19 cellular contexts compared by ENCODE assay signal in the genomic region with DNA sequence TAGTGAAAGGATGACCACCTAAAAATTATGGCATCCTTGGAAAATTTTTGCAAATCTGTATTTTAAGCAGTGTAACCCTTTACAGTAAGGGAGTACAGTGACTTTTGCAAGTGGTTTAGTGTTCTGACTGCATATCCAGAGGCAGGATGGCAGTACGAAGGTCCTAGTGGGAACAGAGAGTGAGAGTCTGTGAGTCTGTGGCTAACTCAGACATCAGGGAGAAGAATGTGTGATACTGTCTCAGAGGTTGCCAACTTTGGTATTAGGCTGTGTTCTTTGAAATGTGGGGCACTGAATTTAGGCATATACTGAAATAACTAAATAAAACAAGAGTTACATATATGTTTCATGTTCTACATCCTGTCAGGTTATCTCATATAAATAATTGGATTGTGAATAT.
A peak's percentile ranks its signal among the peaks of the same experiment; 100 is the strongest.
DNase-seq lines count a peak whose midpoint lies in the region; ATAC-seq, FAIRE-seq and TF ChIP-seq lines count a peak whose summit lies in the region.
"Had no signal": no experiment of that assay in that cellular context is flagged by ENCODE, and none has a peak within 500 bp of the region (broad histone marks: within the 10 kb centered on the region; RNA-seq: fewer than 3 reads in every experiment).

No MANE protein-coding gene starts in this region.

- peaks cover 2% of the 10 kb centered on the region for H3K9me3 Mint-ChIP-seq in stimulated activated memory B cell treated with anti-CD40 and anti-IgM and Interleukin-4, amounts not matched to agents 10 μg/mL and 1 μg/mL and 100 μg/mL, for 72 hours

- TF ChIP-seq CTCF in RWPE1 (conservative IDR thresholded peaks at IDR 0.05; ENCODE audit: low read depth): no peak

- H3K4me1 Mint-ChIP-seq in stimulated activated memory B cell treated with anti-CD40 and anti-IgM and Interleukin-4, amounts not matched to agents 10 μg/mL and 1 μg/mL and 100 μg/mL, for 72 hours: peaks cover 18% of the 10 kb centered on the region

- peak; percentile 47 for FAIRE-seq in GM19239 (lab: Jason Lieb, UNC)
- FAIRE-seq: colon had no signal

- H3K27ac Mint-ChIP-seq in stimulated activated memory B cell treated with anti-CD40 and anti-IgM and Interleukin-4, amounts not matched to agents 10 μg/mL and 1 μg/mL and 100 μg/mL, for 72 hours: peak overlapping the region; percentile 75

- POLR2A ChIA-PET in RWPE1 (lab: Yijun Ruan, JAX; ENCODE audit: low non-redundant PET): no interaction called here

- peaks cover 40% of the 10 kb centered on the region for H3K36me3 Mint-ChIP-seq in stimulated activated memory B cell treated with anti-CD40 and anti-IgM and Interleukin-4, amounts not matched to agents 10 μg/mL and 1 μg/mL and 100 μg/mL, for 72 hours

- CTCF ChIA-PET in RWPE1 (lab: Yijun Ruan, JAX): no interaction called here

- no peak overlapping the region for H3K4me3 Mint-ChIP-seq in stimulated activated memory B cell treated with anti-CD40 and anti-IgM and Interleukin-4, amounts not matched to agents 10 μg/mL and 1 μg/mL and 100 μg/mL, for 72 hours

- no peaks in the 10 kb centered on the region for H3K27me3 Mint-ChIP-seq in stimulated activated memory B cell treated with anti-CD40 and anti-IgM and Interleukin-4, amounts not matched to agents 10 μg/mL and 1 μg/mL and 100 μg/mL, for 72 hours

- no peak overlapping the region for H3K27ac ChIP-seq in RWPE1

- ATAC-seq in GM21723 (IDR thresholded peaks at IDR 0.05; ENCODE audit: unreplicated experiment) (peak; percentile 39), HG03432 (IDR thresholded peaks at IDR 0.05; ENCODE audit: unreplicated experiment) (peak; percentile 31), HG02981 (IDR thresholded peaks at IDR 0.05; ENCODE audit: unreplicated experiment) (no peak)
- ATAC-seq in stimulated activated memory B cell treated with anti-CD40 and anti-IgM and Interleukin-4, amounts not matched to agents 10 μg/mL and 1 μg/mL and 100 μg/mL, for 72 hours: no peak
- ATAC-seq: activated CD4-positive, CD25-positive, alpha-beta regulatory T cell treated with anti-CD3 and anti-CD28 coated beads, Interleukin-2, amount 50 U/mL, for 24 hours; mucosa of descending colon had no signal

- DNase-seq in GM19239 (ENCODE audit: insufficient read length, low spot score) (no peak), cerebellar cortex (ENCODE audit: low spot score) (no peak), RWPE1 (ENCODE audit: low spot score) (no peak)
- DNase-seq: activated naive CD4-positive, alpha-beta T cell treated with anti-CD3 and anti-CD28 coated beads, Interleukin-2, amount 50 U/mL, for 16 hours; foreskin melanocyte; GDM1; left cardiac atrium; mucosa of descending colon; NCI-H187 treated with DMSO at 0.1 percent for 48 hours; NCI-H510A; occipital lobe; stimulated activated CD4-positive, alpha-beta T cell treated with anti-CD3 and anti-CD28 coated beads, Interleukin-2, amount 100 ng/mL, for 48 hours; testis had no signal

Comparison
In these comparisons a context has a peak if more than half of its experiments do, and no peak if none do; other contexts are left out.
1. ATAC-seq: peak in GM21723 (single experiment) and HG03432 (single experiment); none in stimulated activated memory B cell treated with anti-CD40 and anti-IgM and Interleukin-4, amounts not matched to agents 10 μg/mL and 1 μg/mL and 100 μg/mL, for 72 hours (single experiment) and HG02981 (single experiment).